32 cellular contexts compared by ENCODE assay signal in genomic region chr18:66894851-66895250, GRCh38.
"Had no signal": no experiment of that assay in that cellular context is flagged by ENCODE, and none has a peak within 500 bp of the region (broad histone marks: within the 10 kb centered on the region; RNA-seq: fewer than 3 reads in every experiment).

No MANE protein-coding gene starts in this region.

- H3K27me3 ChIP-seq: body of pancreas had no signal

- H3K27ac ChIP-seq: body of pancreas, KMS-11, PC-9, RWPE1, VCaP had no signal

- H3K4me3 Mint-ChIP-seq: activated B cell treated with CpG ODN at 0.5 μM for 24 hours; activated CD4-positive, alpha-beta memory T cell treated with anti-CD3 and anti-CD28 coated beads for 36 hours; activated naive CD4-positive, alpha-beta T cell treated with anti-CD3 and anti-CD28 coated beads, Interleukin-2, amount 50 U/mL, for 24 hours; activated naive CD8-positive, alpha-beta T cell treated with anti-CD3 and anti-CD28 coated beads, Interleukin-2, amount 10 ng/mL, durations not matched to agents 7 days and 5 days; activated T-cell treated with anti-CD3 and anti-CD28 coated beads, Interleukin-2, amount 50 U/mL, for 72 hours; activated T-helper 17 cell treated with anti-CD3 and anti-CD28 coated beads, Interleukin-2, amount 50 U/mL, for 72 hours had no signal

- H3K9ac ChIP-seq: KMS-11 had no signal

- H3K36me3 Mint-ChIP-seq: activated CD4-positive, alpha-beta memory T cell treated with anti-CD3 and anti-CD28 coated beads for 36 hours; activated naive CD4-positive, alpha-beta T cell treated with anti-CD3 and anti-CD28 coated beads, Interleukin-2, amount 50 U/mL, for 24 hours; activated naive CD8-positive, alpha-beta T cell treated with anti-CD3 and anti-CD28 coated beads, Interleukin-2, amount 10 ng/mL, durations not matched to agents 7 days and 5 days had no signal

- H3K4me3 ChIP-seq: body of pancreas, PC-9 had no signal

- H3K4me1 Mint-ChIP-seq: activated B cell treated with CpG ODN at 0.5 μM for 24 hours; activated naive CD4-positive, alpha-beta T cell treated with anti-CD3 and anti-CD28 coated beads, Interleukin-2, amount 50 U/mL, for 24 hours; activated naive CD8-positive, alpha-beta T cell treated with anti-CD3 and anti-CD28 coated beads, Interleukin-2, amount 10 ng/mL, durations not matched to agents 7 days and 5 days; activated T-helper 17 cell treated with anti-CD3 and anti-CD28 coated beads, Interleukin-2, amount 50 U/mL, for 72 hours had no signal

- DNase-seq: activated B cell treated with CpG ODN at 0.5 μM for 24 hours; activated CD4-positive, alpha-beta memory T cell treated with anti-CD3 and anti-CD28 coated beads for 36 hours; activated CD4-positive, alpha-beta T cell treated with anti-CD3 and anti-CD28 coated beads for 4 hours; activated CD4-positive, alpha-beta T cell treated with anti-CD3 and anti-CD28 coated beads, Interleukin-2, amount 50 U/mL, for 1 hour; activated CD4-positive, CD25-positive, alpha-beta regulatory T cell treated with anti-CD3 and anti-CD28 coated beads, Interleukin-2, amount 50 U/mL, for 72 hours; activated CD8-positive, alpha-beta memory T cell treated with anti-CD3 and anti-CD28 coated beads, Interleukin-2, amount 50 U/mL, for 4 hours; activated gamma-delta T cell; activated naive CD4-positive, alpha-beta T cell treated with Interleukin-2 at 50 U/mL for 16 hours; activated naive CD8-positive, alpha-beta T cell treated with anti-CD3 and anti-CD28 coated beads, Interleukin-2, amount 10 ng/mL, durations not matched to agents 7 days and 5 days; activated T-cell treated with anti-CD3 and anti-CD28 coated beads for 4 hours; activated T-cell treated with anti-CD3 and anti-CD28 coated beads, Interleukin-2, amount 50 U/mL, for 72 hours; amygdala; body of pancreas; central memory CD4-positive, alpha-beta T cell; MM.1S; MV-4-11; NCI-H1092; NCI-H1436 treated with DMSO at 0.1 percent for 48 hours; NCI-H187 treated with DMSO at 0.1 percent for 48 hours; NCI-H2227 treated with DMSO at 0.1 percent for 48 hours; NCI-H526 treated with DMSO at 0.1 percent for 48 hours; NK-92 treated with Interleukin-12 subunit alpha and Interleukin-12 subunit beta, amount 100 ng/mL, for 24 hours; PC-9; SW 1271; T-helper 1 cell; T-helper 2 cell; T-helper 9 cell had no signal

- H3K4me1 ChIP-seq: body of pancreas had no signal

- H3K27ac Mint-ChIP-seq: activated B cell treated with CpG ODN at 0.5 μM for 24 hours; activated CD4-positive, alpha-beta memory T cell treated with anti-CD3 and anti-CD28 coated beads for 36 hours; activated naive CD4-positive, alpha-beta T cell treated with anti-CD3 and anti-CD28 coated beads, Interleukin-2, amount 50 U/mL, for 24 hours; activated naive CD8-positive, alpha-beta T cell treated with anti-CD3 and anti-CD28 coated beads, Interleukin-2, amount 10 ng/mL, durations not matched to agents 7 days and 5 days; activated T-cell treated with anti-CD3 and anti-CD28 coated beads, Interleukin-2, amount 50 U/mL, for 72 hours; activated T-helper 17 cell treated with anti-CD3 and anti-CD28 coated beads, Interleukin-2, amount 50 U/mL, for 72 hours had no signal

- H3K9me3 Mint-ChIP-seq: activated B cell treated with CpG ODN at 0.5 μM for 24 hours; activated naive CD8-positive, alpha-beta T cell treated with anti-CD3 and anti-CD28 coated beads, Interleukin-2, amount 10 ng/mL, durations not matched to agents 7 days and 5 days; activated T-helper 17 cell treated with anti-CD3 and anti-CD28 coated beads, Interleukin-2, amount 50 U/mL, for 72 hours had no signal

- H3K9me3 ChIP-seq: body of pancreas had no signal

- H3K27me3 Mint-ChIP-seq: activated B cell treated with CpG ODN at 0.5 μM for 24 hours; activated CD4-positive, alpha-beta memory T cell treated with anti-CD3 and anti-CD28 coated beads for 36 hours; activated naive CD4-positive, alpha-beta T cell treated with anti-CD3 and anti-CD28 coated beads, Interleukin-2, amount 50 U/mL, for 24 hours; activated naive CD8-positive, alpha-beta T cell treated with anti-CD3 and anti-CD28 coated beads, Interleukin-2, amount 10 ng/mL, durations not matched to agents 7 days and 5 days; activated T-helper 17 cell treated with anti-CD3 and anti-CD28 coated beads, Interleukin-2, amount 50 U/mL, for 72 hours had no signal
